Comparison of ENCODE assay signal across 8 cellular contexts in genomic region chr7:74890158-74891123, GRCh38. TPM values are rescaled to one million over a fixed set of nuclear protein-coding genes. Genes with fewer than 3 reads are reported as not detected.
A peak's percentile ranks its signal among the peaks of the same experiment; 100 is the strongest.
DNase-seq lines count a peak whose midpoint lies in the region; ATAC-seq and TF ChIP-seq lines count a peak whose summit lies in the region.
"Not testable (repeated sequence)": the region's sequence is repeated elsewhere in the genome, so short reads cannot be mapped to it uniquely, and the experiment has no call there.

No MANE protein-coding gene starts in this region.

- H4K20me1 ChIP-seq in SK-N-SH (ENCODE audit: insufficient read depth) = not testable (repeated sequence)

- not testable (repeated sequence) for H3K9me3 ChIP-seq in SK-N-SH; neuron (ENCODE audit: low read length)

- H3K4me3 ChIP-seq in SK-N-SH (ENCODE audit: low read depth in 2 of 2, low read length in 1 of 2) = peak overlapping the region; percentile 61 to 78
- H3K4me3 ChIP-seq in neuron (ENCODE audit: low read length) = peak overlapping the region; percentile 60

- CTCF ChIA-PET in SK-N-SH (lab: Yijun Ruan, JAX); activated naive CD4-positive, alpha-beta T cell treated with anti-CD3 and anti-CD28 coated beads for 36 hours (lab: Charles Lee): not testable (repeated sequence)

- intact Hi-C loops in activated naive CD4-positive, alpha-beta T cell treated with anti-CD3 and anti-CD28 coated beads for 36 hours (cut with micrococcal nuclease) = not testable (repeated sequence)

- not testable (repeated sequence) for TF ChIP-seq CTCF in SK-N-SH (IDR thresholded peaks at IDR 0.05)

- not testable (repeated sequence) for TF ChIP-seq EP300 in SK-N-SH (IDR thresholded peaks at IDR 0.05; ENCODE audit: borderline replicate concordance in 1 of 2, low read depth in 1 of 2, low read length in 1 of 2)

- not testable (repeated sequence) for H3K4me1 ChIP-seq in SK-N-SH (ENCODE audit: control insufficient read depth in 1 of 2, insufficient read depth in 2 of 2, low read depth in 1 of 2, low read length in 1 of 2); neuron (ENCODE audit: insufficient read depth, low read length)

- not testable (repeated sequence) for TF ChIP-seq RAD21 in SK-N-SH (IDR thresholded peaks at IDR 0.05; ENCODE audit: low read length)

- 0% methylated on average over 50 of the region's 84 CpGs for WGBS in SK-N-SH (ENCODE audit: low lambda C conversion rate)

- H3K4me1 Mint-ChIP-seq in activated naive CD4-positive, alpha-beta T cell treated with anti-CD3 and anti-CD28 coated beads for 36 hours (ENCODE audit: low read depth); stimulated activated memory B cell treated with anti-CD40 and anti-IgM and Interleukin-4, amounts not matched to agents 10 μg/mL and 1 μg/mL and 100 μg/mL, for 72 hours: not testable (repeated sequence)

- peak overlapping the region; percentile 80 for H3K4me3 Mint-ChIP-seq in activated naive CD4-positive, alpha-beta T cell treated with anti-CD3 and anti-CD28 coated beads for 36 hours
- H3K4me3 Mint-ChIP-seq in stimulated activated memory B cell treated with anti-CD40 and anti-IgM and Interleukin-4, amounts not matched to agents 10 μg/mL and 1 μg/mL and 100 μg/mL, for 72 hours = peak overlapping the region; percentile 83

- POLR2A ChIA-PET in SK-N-SH (lab: Yijun Ruan, JAX) = not testable (repeated sequence)

- DNase-seq in Daoy (ENCODE audit: low read depth) (peak; percentile 84), NCI-H128 (lab: John Stamatoyannopoulos, UW; ENCODE audit: unreplicated experiment) (peak; percentile 30), foreskin melanocyte (peak; percentile 21)
- not testable (repeated sequence) for DNase-seq in SK-N-SH
- peak; percentile 86 for DNase-seq in activated naive CD4-positive, alpha-beta T cell treated with anti-CD3 and anti-CD28 coated beads for 36 hours

- not testable (repeated sequence) for H3F3A ChIP-seq in SK-N-SH (replicated peaks; ENCODE audit: insufficient read depth)

- not testable (repeated sequence) for H3K9me2 ChIP-seq in SK-N-SH

- peak overlapping the region; percentile 82 to 87 for H3K27ac ChIP-seq in SK-N-SH (ENCODE audit: low read depth in 2 of 2, low read length in 1 of 2)

- H3K9me3 Mint-ChIP-seq in activated naive CD4-positive, alpha-beta T cell treated with anti-CD3 and anti-CD28 coated beads for 36 hours; stimulated activated memory B cell treated with anti-CD40 and anti-IgM and Interleukin-4, amounts not matched to agents 10 μg/mL and 1 μg/mL and 100 μg/mL, for 72 hours: not testable (repeated sequence)

- peak; percentile 78 for ATAC-seq in HG02588 (IDR thresholded peaks at IDR 0.05; ENCODE audit: unreplicated experiment)
- ATAC-seq in stimulated activated memory B cell treated with anti-CD40 and anti-IgM and Interleukin-4, amounts not matched to agents 10 μg/mL and 1 μg/mL and 100 μg/mL, for 72 hours = peak; percentile 95

- H2AFZ ChIP-seq in SK-N-SH (ENCODE audit: low read depth) = peak overlapping the region; percentile 94
- not testable (repeated sequence) for H2AFZ ChIP-seq in neuron (ENCODE audit: low read depth, low read length)

- not testable (repeated sequence) for H3K36me3 Mint-ChIP-seq in activated naive CD4-positive, alpha-beta T cell treated with anti-CD3 and anti-CD28 coated beads for 36 hours (ENCODE audit: low read depth); stimulated activated memory B cell treated with anti-CD40 and anti-IgM and Interleukin-4, amounts not matched to agents 10 μg/mL and 1 μg/mL and 100 μg/mL, for 72 hours

- H3K9ac ChIP-seq in SK-N-SH = peak overlapping the region; percentile 81

- peak overlapping the region; percentile 76; the same call in 1 of the 2 replicates for H3K4me2 ChIP-seq in SK-N-SH

- peak overlapping the region; percentile 89 for H3K27ac Mint-ChIP-seq in activated naive CD4-positive, alpha-beta T cell treated with anti-CD3 and anti-CD28 coated beads for 36 hours
- H3K27ac Mint-ChIP-seq in stimulated activated memory B cell treated with anti-CD40 and anti-IgM and Interleukin-4, amounts not matched to agents 10 μg/mL and 1 μg/mL and 100 μg/mL, for 72 hours = peak overlapping the region; percentile 83

- H3K27me3 ChIP-seq in SK-N-SH (ENCODE audit: insufficient read depth); neuron (ENCODE audit: insufficient read depth, low read length): not testable (repeated sequence)

- H3K36me3 ChIP-seq in SK-N-SH (replicated peaks in 1 of 2; ENCODE audit: control insufficient read depth in 1 of 2, insufficient read depth in 2 of 2, low read length in 1 of 2); neuron (ENCODE audit: insufficient read depth, low read length): not testable (repeated sequence)

- peaks cover 12% of the 10 kb centered on the region for H3K79me2 ChIP-seq in SK-N-SH (ENCODE audit: insufficient read depth)

- H3K27me3 Mint-ChIP-seq in activated naive CD4-positive, alpha-beta T cell treated with anti-CD3 and anti-CD28 coated beads for 36 hours (ENCODE audit: low read depth); stimulated activated memory B cell treated with anti-CD40 and anti-IgM and Interleukin-4, amounts not matched to agents 10 μg/mL and 1 μg/mL and 100 μg/mL, for 72 hours: not testable (repeated sequence)

TF ChIP-seq in SK-N-SH, 30 proteins besides CTCF, POLR2A, EP300 and RAD21:
- TF ChIP-seq, protein P1, sequence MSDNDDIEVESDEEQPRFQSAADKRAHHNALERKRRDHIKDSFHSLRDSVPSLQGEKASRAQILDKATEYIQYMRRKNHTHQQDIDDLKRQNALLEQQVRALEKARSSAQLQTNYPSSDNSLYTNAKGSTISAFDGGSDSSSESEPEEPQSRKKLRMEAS (IDR thresholded peaks at IDR 0.05; ENCODE audit: low read depth) = peak; percentile 58
- TF ChIP-seq GABPA (IDR thresholded peaks at IDR 0.05; ENCODE audit: low read depth) (peak; percentile 62), POLR2AphosphoS5 (IDR thresholded peaks at IDR 0.05; ENCODE audit: low read depth, low read length) (peak; percentile 83), TAF1 (IDR thresholded peaks at IDR 0.05; ENCODE audit: borderline replicate concordance, low read depth, low read length) (peak; percentile 68; the same call in 1 of the 2 replicates), YY1 (IDR thresholded peaks at IDR 0.05; ENCODE audit: low read depth) (peak; percentile 30; the same call in 1 of the 2 replicates), MXI1 (IDR thresholded peaks at IDR 0.05; ENCODE audit: low read depth, low read length) (peak; percentile 53), CHD2 (IDR thresholded peaks at IDR 0.05; ENCODE audit: low read length, partially characterized antibody) (peak; percentile 29), RFX5 (IDR thresholded peaks at IDR 0.05; ENCODE audit: low read length) (0 out of 2 replicates have a peak, but pooled peaks have one; percentile 28)
TF ChIP-seq in SK-N-SH: peak in this region for 8; not testable (repeated sequence) for 22.

RNA-seq across cellular contexts. Expression of gene GTF2IRD2, which starts 39.0 kb away (rescaled TPM):
- 14.9 and 18.6 TPM in 2 replicates for total RNA-seq in Daoy (2014; rRNA removed; shearing (Covaris generic))
- polyA plus RNA-seq in SK-N-SH (2012; rRNA removed) = 23.6 and 29.5 TPM in 2 replicates
- 18.0 and 22.6 TPM in 2 replicates for polyA plus RNA-seq in SK-N-SH (2012; cell fraction: cytosol; rRNA removed)
- 59.2 and 71.8 TPM in 2 replicates for polyA plus RNA-seq in SK-N-SH (2012; cell fraction: nucleus; rRNA removed)
- total RNA-seq in activated naive CD4-positive, alpha-beta T cell treated with anti-CD3 and anti-CD28 coated beads for 36 hours = 1 to 10 TPM; 2.0 to 2.1 TPM
